In the genomic region with DNA sequence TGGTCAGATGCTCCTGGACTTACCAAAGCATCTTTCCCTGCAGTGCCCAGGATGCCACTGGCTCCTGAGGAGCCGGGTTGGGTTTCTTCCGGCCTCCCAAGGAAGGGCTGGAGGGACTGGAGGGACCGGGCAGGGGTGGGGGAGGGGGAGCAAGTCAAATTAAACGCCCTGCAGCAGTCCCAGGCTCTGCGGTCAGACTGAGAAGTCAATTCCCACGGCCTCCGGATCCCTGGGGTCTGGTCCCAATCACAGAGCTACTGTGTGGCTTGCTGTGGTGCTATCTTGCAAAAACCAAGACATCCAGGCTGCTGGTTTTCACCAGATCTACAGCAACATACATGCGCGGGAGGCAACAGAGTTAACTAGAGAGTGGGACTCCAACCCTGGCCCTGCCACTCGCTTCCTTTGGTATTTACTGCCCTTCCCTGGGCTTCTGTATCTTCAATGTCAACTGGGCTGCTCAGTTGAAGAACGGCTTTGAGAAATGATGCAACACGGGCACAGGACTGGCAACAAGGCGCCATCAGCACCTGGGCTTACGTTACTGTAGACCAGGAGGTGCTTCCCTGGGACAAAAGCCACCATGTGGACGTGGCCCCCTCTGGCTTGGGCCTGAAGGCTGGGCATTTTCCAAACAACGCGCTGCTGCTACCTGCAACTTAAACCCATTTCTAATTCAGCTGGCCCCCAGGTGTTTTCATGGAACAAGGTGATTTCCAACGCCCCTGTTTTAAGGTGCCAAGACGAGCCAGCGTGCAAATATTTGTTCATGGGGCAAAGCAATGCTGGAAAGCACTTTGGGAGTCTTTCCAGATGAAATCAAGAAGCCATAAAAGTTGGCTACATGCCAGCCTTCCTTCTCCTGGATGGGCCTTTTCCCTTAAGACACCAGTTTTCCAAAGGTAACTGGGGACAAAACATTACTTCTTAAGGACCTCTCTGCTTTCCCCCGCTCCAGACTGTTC, we compare ENCODE assay signal across 23 cellular contexts. TPM values are rescaled to one million over a fixed set of nuclear protein-coding genes. Genes with fewer than 3 reads are reported as not detected.
DNase-seq lines count a peak whose midpoint lies in the region; ATAC-seq and TF ChIP-seq lines count a peak whose summit lies in the region.
"Had no signal": no experiment of that assay in that cellular context is flagged by ENCODE, and none has a peak within 500 bp of the region (broad histone marks: within the 10 kb centered on the region; RNA-seq: fewer than 3 reads in every experiment).

No MANE protein-coding gene starts in this region.

- peaks cover 59 to 62% of the 10 kb centered on the region in 2 experiments; a peak in 3 of 4 replicates for H3K36me3 ChIP-seq in HCT116 (ENCODE audit: control insufficient read depth in 1 of 2, insufficient read depth in 2 of 2, low read length in 2 of 2)
- H3K36me3 ChIP-seq in osteoblast (ENCODE audit: insufficient read depth, low read length) = peaks cover 49% of the 10 kb centered on the region

- peaks cover 14% of the 10 kb centered on the region; the same call in 1 of the 2 replicates for H4K20me1 ChIP-seq in HCT116 (ENCODE audit: insufficient read depth)
- H4K20me1 ChIP-seq in osteoblast (ENCODE audit: insufficient read depth, low read length) = peaks cover 44% of the 10 kb centered on the region

- no peak overlapping the region for H3K4me3 Mint-ChIP-seq in activated T-cell treated with anti-CD3 and anti-CD28 coated beads, Interleukin-2, amount 50 U/mL, for 72 hours
- H3K4me3 Mint-ChIP-seq in activated naive CD8-positive, alpha-beta T cell treated with anti-CD3 and anti-CD28 coated beads for 36 hours = no peak overlapping the region

- H2AFZ ChIP-seq in HCT116 (ENCODE audit: low read depth, low read length, poor library complexity, severe bottlenecking) (no peak overlapping the region), osteoblast (ENCODE audit: low read length) (no peak overlapping the region)

- H3K9ac ChIP-seq in HCT116 (ENCODE audit: low read length) = no peak overlapping the region
- H3K9ac ChIP-seq: KMS-11 had no signal

- H3K9me2 ChIP-seq in HCT116 (ENCODE audit: insufficient read depth) = no peaks in the 10 kb centered on the region

- no peaks in the 10 kb centered on the region for H3K27me3 ChIP-seq in HCT116 (ENCODE audit: insufficient read depth, low read length)
- H3K27me3 ChIP-seq in osteoblast (ENCODE audit: insufficient read depth, low read length) = no peaks in the 10 kb centered on the region

- DNase-seq in activated T-cell treated with anti-CD3 and anti-CD28 coated beads, Interleukin-2, amount 50 U/mL, for 72 hours = no peak
- DNase-seq in activated T-cell treated with anti-CD3 and anti-CD28 coated beads, Interleukin-2, amount 50 U/mL, for 1 hour = no peak
- DNase-seq in HCT116 (ENCODE audit: low read depth, low spot score) = no peak
- no peak for DNase-seq in activated naive CD8-positive, alpha-beta T cell treated with anti-CD3 and anti-CD28 coated beads for 36 hours
- peak; percentile 64 for DNase-seq in osteoblast (ENCODE audit: insufficient read length, low spot score, missing footprints)
- no peak for DNase-seq in 8988T
- DNase-seq: activated CD4-positive, CD25-positive, alpha-beta regulatory T cell treated with anti-CD3 and anti-CD28 coated beads, Interleukin-2, amount 50 U/mL, for 72 hours; activated gamma-delta T cell treated with Interleukin-2 at 50 U/mL for 16 hours; EL; NCI-H1092 treated with DMSO at 0.1 percent for 48 hours; NCI-H2081; NCI-H526; PC-3; retina; stimulated activated naive CD4-positive, alpha-beta T cell; trophoblast cell had no signal

- intact Hi-C loops in HCT116 (cut with micrococcal nuclease) = no loop called here

- H3K79me2 ChIP-seq in HCT116 (ENCODE audit: insufficient read depth, low read length) = peaks cover 98% of the 10 kb centered on the region
- peaks cover 95% of the 10 kb centered on the region for H3K79me2 ChIP-seq in osteoblast (ENCODE audit: insufficient read depth, low read length)

- H3K4me1 ChIP-seq in HCT116 (ENCODE audit: control insufficient read depth in 1 of 2, insufficient read depth in 2 of 2, low read length in 2 of 2) = no peaks in the 10 kb centered on the region
- no peaks in the 10 kb centered on the region for H3K4me1 ChIP-seq in osteoblast (ENCODE audit: insufficient read depth, low read length)

- no peak for TF ChIP-seq RAD21 in HCT116 (IDR thresholded peaks at IDR 0.05; ENCODE audit: low read depth)

- H3K36me3 Mint-ChIP-seq in activated T-cell treated with anti-CD3 and anti-CD28 coated beads, Interleukin-2, amount 50 U/mL, for 72 hours (ENCODE audit: insufficient read depth in 2 of 2) = peaks cover 10 to 41% of the 10 kb centered on the region in 2 donors
- H3K36me3 Mint-ChIP-seq in activated naive CD8-positive, alpha-beta T cell treated with anti-CD3 and anti-CD28 coated beads for 36 hours = peaks cover 48% of the 10 kb centered on the region

- no peak for ATAC-seq in activated T-cell treated with anti-CD3 and anti-CD28 coated beads, Interleukin-2, amount 50 U/mL, for 72 hours (replicated peaks in 1 of 2)
- ATAC-seq in HCT116 = no peak
- ATAC-seq in GM19023 (IDR thresholded peaks at IDR 0.05; ENCODE audit: unreplicated experiment) = no peak
- ATAC-seq in HG03439 (IDR thresholded peaks at IDR 0.05; ENCODE audit: unreplicated experiment) = no peak
- ATAC-seq: PC-3 had no signal

- TF ChIP-seq CTCF in HCT116 (IDR thresholded peaks at IDR 0.05 in 2 of 3, conservative IDR thresholded peaks at IDR 0.05 in 1 of 3; ENCODE audit: borderline replicate concordance in 1 of 3, insufficient read depth in 1 of 3, low read depth in 2 of 3, low read length in 2 of 3) (no peak), osteoblast (IDR thresholded peaks at IDR 0.05; ENCODE audit: extremely low read depth, low read depth, low read length) (no peak)

- H3K4me1 Mint-ChIP-seq in activated T-cell treated with anti-CD3 and anti-CD28 coated beads, Interleukin-2, amount 50 U/mL, for 72 hours (ENCODE audit: low read depth) = peaks cover 21% of the 10 kb centered on the region
- peaks cover 28% of the 10 kb centered on the region for H3K4me1 Mint-ChIP-seq in activated naive CD8-positive, alpha-beta T cell treated with anti-CD3 and anti-CD28 coated beads for 36 hours

- TF ChIP-seq POLR2A in HCT116 (IDR thresholded peaks at IDR 0.05; ENCODE audit: borderline replicate concordance, extremely low read depth, insufficient read depth, insufficient read length) = no peak

- H3K27ac ChIP-seq in HCT116 (ENCODE audit: low read depth, low read length) (no peak overlapping the region), osteoblast (ENCODE audit: low read depth, low read length) (no peak overlapping the region)
- H3K27ac ChIP-seq: coronary artery, KMS-11 had no signal

- H3K27me3 Mint-ChIP-seq in activated T-cell treated with anti-CD3 and anti-CD28 coated beads, Interleukin-2, amount 50 U/mL, for 72 hours (ENCODE audit: low read depth) = no peaks in the 10 kb centered on the region
- no peaks in the 10 kb centered on the region for H3K27me3 Mint-ChIP-seq in activated naive CD8-positive, alpha-beta T cell treated with anti-CD3 and anti-CD28 coated beads for 36 hours

- CTCF ChIA-PET in HCT116 (lab: Charles Lee) = no interaction called here

- H3K9me3 ChIP-seq in HCT116 (ENCODE audit: control insufficient read depth in 1 of 2, insufficient read depth in 1 of 2, low read depth in 1 of 2, low read length in 2 of 2) = no peaks in the 10 kb centered on the region
- no peaks in the 10 kb centered on the region for H3K9me3 ChIP-seq in osteoblast (ENCODE audit: low read depth, low read length)

- H3K4me2 ChIP-seq in HCT116 (ENCODE audit: low read length) (no peak overlapping the region), osteoblast (ENCODE audit: insufficient read depth, low read length) (no peak overlapping the region)
- H3K4me2 ChIP-seq: KMS-11 had no signal

- POLR2A ChIA-PET in HCT116 (lab: Charles Lee) = no interaction called here

- no peaks in the 10 kb centered on the region for H3K9me3 Mint-ChIP-seq in activated T-cell treated with anti-CD3 and anti-CD28 coated beads, Interleukin-2, amount 50 U/mL, for 72 hours
- no peaks in the 10 kb centered on the region for H3K9me3 Mint-ChIP-seq in activated naive CD8-positive, alpha-beta T cell treated with anti-CD3 and anti-CD28 coated beads for 36 hours

- BruUV-seq in HCT116 (replicated peaks; lab: Mats Ljungman, UMichigan) = TSS peak; percentile 6

- H3K4me3 ChIP-seq in HCT116 (replicated peaks in 1 of 2; ENCODE audit: low read depth in 1 of 2, low read length in 2 of 2) (no peak overlapping the region), osteoblast (ENCODE audit: insufficient read depth, low read length) (no peak overlapping the region)
- H3K4me3 ChIP-seq: coronary artery had no signal

- RAD21 ChIA-PET in HCT116 (lab: Charles Lee; ENCODE audit: low non-redundant PET in 1 of 2, low total read pairs in 2 of 2, uncharacterized antibody in 2 of 2, unreplicated experiment in 2 of 2) = no interaction called here

- H3K27ac Mint-ChIP-seq in activated T-cell treated with anti-CD3 and anti-CD28 coated beads, Interleukin-2, amount 50 U/mL, for 72 hours = peak overlapping the region; percentile 15
- peak overlapping the region; percentile 67 for H3K27ac Mint-ChIP-seq in activated naive CD8-positive, alpha-beta T cell treated with anti-CD3 and anti-CD28 coated beads for 36 hours

TF ChIP-seq in HCT116, 20 proteins besides CTCF, POLR2A, EP300 and RAD21 (continues in another document):
- no peak for TF ChIP-seq TCF7L2 (IDR thresholded peaks at IDR 0.05; ENCODE audit: borderline replicate concordance, extremely low read depth, insufficient read depth, insufficient read length)

RNA-seq across cellular contexts. Expression of a gene that starts 11.5 kb away (rescaled TPM):
- total RNA-seq in activated T-cell treated with anti-CD3 and anti-CD28 coated beads, Interleukin-2, amount 50 U/mL, for 72 hours = 100 to 1,000 TPM; 217 to 272 TPM
- 178 TPM for total RNA-seq in HCT116 (2021; ENCODE audit: unreplicated experiment)
- polyA plus RNA-seq in HCT116 (2012) = 126 and 133 TPM in 2 replicates
- total RNA-seq in activated naive CD8-positive, alpha-beta T cell treated with anti-CD3 and anti-CD28 coated beads for 36 hours = 100 to 1,000 TPM; 192 to 196 TPM
- total RNA-seq in osteoblast = 61.9 and 71.3 TPM in 2 replicates

RNA-seq across cellular contexts. Expression of a gene that starts 56.0 kb away (rescaled TPM):
- not detected for total RNA-seq in activated T-cell treated with anti-CD3 and anti-CD28 coated beads, Interleukin-2, amount 50 U/mL, for 72 hours
- total RNA-seq in HCT116 (2021; ENCODE audit: unreplicated experiment) (not detected), osteoblast (not detected in 2 replicates)
- polyA plus RNA-seq in HCT116 (2012) = not detected in 2 replicates
- total RNA-seq in activated naive CD8-positive, alpha-beta T cell treated with anti-CD3 and anti-CD28 coated beads for 36 hours = not detected
- total RNA-seq: fibroblast of villous mesenchyme, mucosa of gallbladder, PC-3, SK-MEL-5 had no signal
